ENCODE assay signal across 33 cellular contexts in genomic region chr14:94994245-94994644, GRCh38.
"Had no signal": no experiment of that assay in that cellular context is flagged by ENCODE, and none has a peak within 500 bp of the region (broad histone marks: within the 10 kb centered on the region; RNA-seq: fewer than 3 reads in every experiment).

No MANE protein-coding gene starts in this region.

- H3K4me3 ChIP-seq: adrenal gland, ascending aorta, body of pancreas, breast epithelium, cardiac muscle cell had no signal

- FAIRE-seq: astrocyte, bronchial epithelial cell had no signal

- H3K27me3 ChIP-seq: adrenal gland, ascending aorta, body of pancreas, brain microvascular endothelial cell had no signal

- H3K36me3 ChIP-seq: adrenal gland, ascending aorta, brain microvascular endothelial cell, breast epithelium, cardiac muscle cell had no signal

- DNase-seq: activated effector memory CD4-positive, alpha-beta T cell treated with anti-CD3 and anti-CD28 coated beads, Interleukin-2, amount 50 U/mL, for 16 hours; activated effector memory CD4-positive, alpha-beta T cell treated with Interleukin-2 at 50 U/mL for 16 hours; activated gamma-delta T cell; activated gamma-delta T cell treated with Interleukin-2 at 50 U/mL for 16 hours; activated naive CD4-positive, alpha-beta T cell; activated naive CD4-positive, alpha-beta T cell treated with anti-CD3 and anti-CD28 coated beads for 36 hours; activated naive CD4-positive, alpha-beta T cell treated with anti-CD3 and anti-CD28 coated beads, Interleukin-2, amount 10 ng/mL, durations not matched to agents 7 days and 5 days; activated naive CD4-positive, alpha-beta T cell treated with anti-CD3 and anti-CD28 coated beads, Interleukin-2, amount 50 U/mL, for 16 hours; activated naive CD4-positive, alpha-beta T cell treated with Interleukin-2 at 50 U/mL for 16 hours; activated naive CD8-positive, alpha-beta T cell treated with anti-CD3 and anti-CD28 coated beads for 36 hours; activated naive CD8-positive, alpha-beta T cell treated with anti-CD3 and anti-CD28 coated beads, Interleukin-2, amount 10 ng/mL, durations not matched to agents 7 days and 5 days; activated naive CD8-positive, alpha-beta T cell treated with anti-CD3 and anti-CD28 coated beads, Interleukin-2, amount 50 U/mL, for 24 hours; activated T-cell treated with anti-CD3 and anti-CD28 coated beads, Interleukin-2, amount 50 U/mL, for 24 hours; activated T-cell treated with anti-CD3 and anti-CD28 coated beads, Interleukin-2, amount 50 U/mL, for 4 hours; activated T-cell treated with anti-CD3 and anti-CD28 coated beads, Interleukin-2, amount 50 U/mL, for 48 hours; activated T-cell treated with anti-CD3 and anti-CD28 coated beads, Interleukin-2, amount 50 U/mL, for 72 hours; adrenal gland; amniotic stem cell; amygdala; anterior cingulate cortex; aorta; body of pancreas; brain microvascular endothelial cell; caudate nucleus; central memory CD4-positive, alpha-beta T cell; cerebellar nuclear complex had no signal

- H3K4me1 ChIP-seq: adrenal gland, ascending aorta, body of pancreas, breast epithelium had no signal

- H3K9me3 ChIP-seq: adrenal gland, ascending aorta, body of pancreas, breast epithelium had no signal

- ATAC-seq: activated naive CD4-positive, alpha-beta T cell treated with anti-CD3 and anti-CD28 coated beads, Interleukin-2, amount 50 U/mL, for 72 hours; activated naive CD8-positive, alpha-beta T cell treated with anti-CD3 and anti-CD28 coated beads, Interleukin-2, amount 50 U/mL, for 24 hours; activated T-cell treated with anti-CD3 and anti-CD28 coated beads, Interleukin-2, amount 50 U/mL, for 4 hours; activated T-cell treated with anti-CD3 and anti-CD28 coated beads, Interleukin-2, amount 50 U/mL, for 72 hours; activated T-helper 17 cell treated with anti-CD3 and anti-CD28 coated beads, Interleukin-2, amount 50 U/mL, for 72 hours; body of pancreas had no signal

- H3K27ac ChIP-seq: adrenal gland, ascending aorta, body of pancreas, brain microvascular endothelial cell, breast epithelium, cardiac muscle cell had no signal
